In genomic region chr2:42171396-42171971, GRCh38 we compare ENCODE assay signal across 1 cellular context.
TF ChIP-seq lines count a peak whose summit lies in the region.

No MANE protein-coding gene starts in this region.

TF ChIP-seq in IMR-90, 13 proteins besides CTCF, POLR2A, EP300 and RAD21 (continued from another document):
- TF ChIP-seq CHD1 (IDR thresholded peaks at IDR 0.05; ENCODE audit: low read depth, low read length) (no peak), NFE2L2 (IDR thresholded peaks at IDR 0.05; ENCODE audit: low read depth, low read length) (no peak), RCOR1 (IDR thresholded peaks at IDR 0.05; ENCODE audit: insufficient replicate concordance, low read length) (no peak), ELK1 (IDR thresholded peaks at IDR 0.05; ENCODE audit: borderline replicate concordance, low read depth, low read length) (no peak)
